1 cellular context compared by ENCODE assay signal in genomic region chr2:166127217-166128155, GRCh38.
A peak's percentile ranks its signal among the peaks of the same experiment; 100 is the strongest.
TF ChIP-seq lines count a peak whose summit lies in the region.

Gene SCN1A, minus strand, starts transcription at chr2:166128020. Its CDS starts 54,399 bp downstream, at chr2:166073621.

TF ChIP-seq in HepG2, 621 proteins besides CTCF, POLR2A, EP300 and RAD21 (continued from another document and continues in another):
- TF ChIP-seq TOE1 (CRISPR knock-in tag; IDR thresholded peaks at IDR 0.05) (peak; percentile 70; the same call in 1 of the 2 replicates), GFI1 (CRISPR knock-in tag; IDR thresholded peaks at IDR 0.05; ENCODE audit: borderline replicate concordance) (peak; percentile 6), ZSCAN21 (CRISPR knock-in tag; IDR thresholded peaks at IDR 0.05; ENCODE audit: borderline replicate concordance) (no peak), ZNF616 (CRISPR knock-in tag; IDR thresholded peaks at IDR 0.05; ENCODE audit: low read depth) (no peak), FOXO1 (CRISPR knock-in tag; IDR thresholded peaks at IDR 0.05) (peak; percentile 34; the same call in 1 of the 2 replicates), ZNF10 (CRISPR knock-in tag; IDR thresholded peaks at IDR 0.05; ENCODE audit: borderline replicate concordance, low read depth) (no peak), PATZ1 (CRISPR knock-in tag; IDR thresholded peaks at IDR 0.05) (peak; percentile 51; the same call in 1 of the 2 replicates), SIN3B (IDR thresholded peaks at IDR 0.05; ENCODE audit: low read length) (0 out of 2 replicates have a peak, but pooled peaks have one; percentile 35), SRSF4 (IDR thresholded peaks at IDR 0.05; ENCODE audit: low read depth, low read length, poor library complexity, severe bottlenecking) (no peak), ETV5 (CRISPR knock-in tag; IDR thresholded peaks at IDR 0.05; ENCODE audit: borderline replicate concordance) (no peak), ZFX (CRISPR knock-in tag; IDR thresholded peaks at IDR 0.05; ENCODE audit: low read depth) (peak; percentile 18; the same call in 1 of the 2 replicates), ZNF879 (CRISPR knock-in tag; IDR thresholded peaks at IDR 0.05) (no peak), TBX2 (CRISPR knock-in tag; IDR thresholded peaks at IDR 0.05; ENCODE audit: borderline replicate concordance) (peak; percentile 75; the same call in 1 of the 2 replicates), DRAP1 (CRISPR knock-in tag; IDR thresholded peaks at IDR 0.05) (peak; percentile 27; the same call in 1 of the 2 replicates), SIX4 (CRISPR knock-in tag; IDR thresholded peaks at IDR 0.05) (peak; percentile 7; the same call in 1 of the 2 replicates), RBFOX2 (IDR thresholded peaks at IDR 0.05; ENCODE audit: low read depth, low read length) (no peak), TMF1 (CRISPR knock-in tag; IDR thresholded peaks at IDR 0.05; ENCODE audit: low read depth) (no peak), ZNF775 (CRISPR knock-in tag; IDR thresholded peaks at IDR 0.05; ENCODE audit: borderline replicate concordance) (no peak), ZMYM3 (CRISPR knock-in tag; IDR thresholded peaks at IDR 0.05) (no peak), NFIB (CRISPR knock-in tag; IDR thresholded peaks at IDR 0.05; ENCODE audit: borderline replicate concordance) (no peak), ZHX1 (CRISPR knock-in tag; IDR thresholded peaks at IDR 0.05; ENCODE audit: low read depth) (no peak), JUND (CRISPR knock-in tag; IDR thresholded peaks at IDR 0.05) (no peak), SP5 (CRISPR knock-in tag; IDR thresholded peaks at IDR 0.05; ENCODE audit: borderline replicate concordance, low read depth) (no peak; the same call in 1 of the 2 replicates), MEF2D (CRISPR knock-in tag; IDR thresholded peaks at IDR 0.05) (no peak), KMT2B (CRISPR knock-in tag; IDR thresholded peaks at IDR 0.05) (no peak), NR2F1 (CRISPR knock-in tag; IDR thresholded peaks at IDR 0.05) (no peak), IRF2 (CRISPR knock-in tag; IDR thresholded peaks at IDR 0.05) (peak; percentile 42; the same call in 1 of the 2 replicates), ZBTB37 (CRISPR knock-in tag; IDR thresholded peaks at IDR 0.05) (no peak), ZNF34 (CRISPR knock-in tag; IDR thresholded peaks at IDR 0.05; ENCODE audit: borderline replicate concordance) (no peak), NONO (IDR thresholded peaks at IDR 0.05) (no peak), NONO (CRISPR knock-in tag; conservative IDR thresholded peaks at IDR 0.05) (no peak), HOXA5 (CRISPR knock-in tag; IDR thresholded peaks at IDR 0.05) (0 out of 2 replicates have a peak, but pooled peaks have one; percentile 30), ZSCAN29 (CRISPR knock-in tag; conservative IDR thresholded peaks at IDR 0.05) (no peak), ZNF605 (CRISPR knock-in tag; IDR thresholded peaks at IDR 0.05) (peak; percentile 44; the same call in 1 of the 2 replicates), DR1 (CRISPR knock-in tag; IDR thresholded peaks at IDR 0.05) (no peak), SRSF9 (IDR thresholded peaks at IDR 0.05; ENCODE audit: borderline replicate concordance, insufficient read depth, low read depth, low read length, poor library complexity, severe bottlenecking) (no peak), KAT8 (CRISPR knock-in tag; IDR thresholded peaks at IDR 0.05) (0 out of 2 replicates have a peak, but pooled peaks have one; percentile 25), BATF2 (CRISPR knock-in tag; IDR thresholded peaks at IDR 0.05) (no peak), SP4 (CRISPR knock-in tag; IDR thresholded peaks at IDR 0.05) (no peak)
- TF ChIP-seq, protein P1, sequence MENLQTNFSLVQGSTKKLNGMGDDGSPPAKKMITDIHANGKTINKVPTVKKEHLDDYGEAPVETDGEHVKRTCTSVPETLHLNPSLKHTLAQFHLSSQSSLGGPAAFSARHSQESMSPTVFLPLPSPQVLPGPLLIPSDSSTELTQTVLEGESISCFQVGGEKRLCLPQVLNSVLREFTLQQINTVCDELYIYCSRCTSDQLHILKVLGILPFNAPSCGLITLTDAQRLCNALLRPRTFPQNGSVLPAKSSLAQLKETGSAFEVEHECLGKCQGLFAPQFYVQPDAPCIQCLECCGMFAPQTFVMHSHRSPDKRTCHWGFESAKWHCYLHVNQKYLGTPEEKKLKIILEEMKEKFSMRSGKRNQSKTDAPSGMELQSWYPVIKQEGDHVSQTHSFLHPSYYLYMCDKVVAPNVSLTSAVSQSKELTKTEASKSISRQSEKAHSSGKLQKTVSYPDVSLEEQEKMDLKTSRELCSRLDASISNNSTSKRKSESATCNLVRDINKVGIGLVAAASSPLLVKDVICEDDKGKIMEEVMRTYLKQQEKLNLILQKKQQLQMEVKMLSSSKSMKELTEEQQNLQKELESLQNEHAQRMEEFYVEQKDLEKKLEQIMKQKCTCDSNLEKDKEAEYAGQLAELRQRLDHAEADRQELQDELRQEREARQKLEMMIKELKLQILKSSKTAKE (CRISPR knock-in tag; IDR thresholded peaks at IDR 0.05; ENCODE audit: borderline replicate concordance), result no peak
- TF ChIP-seq, protein P2, sequence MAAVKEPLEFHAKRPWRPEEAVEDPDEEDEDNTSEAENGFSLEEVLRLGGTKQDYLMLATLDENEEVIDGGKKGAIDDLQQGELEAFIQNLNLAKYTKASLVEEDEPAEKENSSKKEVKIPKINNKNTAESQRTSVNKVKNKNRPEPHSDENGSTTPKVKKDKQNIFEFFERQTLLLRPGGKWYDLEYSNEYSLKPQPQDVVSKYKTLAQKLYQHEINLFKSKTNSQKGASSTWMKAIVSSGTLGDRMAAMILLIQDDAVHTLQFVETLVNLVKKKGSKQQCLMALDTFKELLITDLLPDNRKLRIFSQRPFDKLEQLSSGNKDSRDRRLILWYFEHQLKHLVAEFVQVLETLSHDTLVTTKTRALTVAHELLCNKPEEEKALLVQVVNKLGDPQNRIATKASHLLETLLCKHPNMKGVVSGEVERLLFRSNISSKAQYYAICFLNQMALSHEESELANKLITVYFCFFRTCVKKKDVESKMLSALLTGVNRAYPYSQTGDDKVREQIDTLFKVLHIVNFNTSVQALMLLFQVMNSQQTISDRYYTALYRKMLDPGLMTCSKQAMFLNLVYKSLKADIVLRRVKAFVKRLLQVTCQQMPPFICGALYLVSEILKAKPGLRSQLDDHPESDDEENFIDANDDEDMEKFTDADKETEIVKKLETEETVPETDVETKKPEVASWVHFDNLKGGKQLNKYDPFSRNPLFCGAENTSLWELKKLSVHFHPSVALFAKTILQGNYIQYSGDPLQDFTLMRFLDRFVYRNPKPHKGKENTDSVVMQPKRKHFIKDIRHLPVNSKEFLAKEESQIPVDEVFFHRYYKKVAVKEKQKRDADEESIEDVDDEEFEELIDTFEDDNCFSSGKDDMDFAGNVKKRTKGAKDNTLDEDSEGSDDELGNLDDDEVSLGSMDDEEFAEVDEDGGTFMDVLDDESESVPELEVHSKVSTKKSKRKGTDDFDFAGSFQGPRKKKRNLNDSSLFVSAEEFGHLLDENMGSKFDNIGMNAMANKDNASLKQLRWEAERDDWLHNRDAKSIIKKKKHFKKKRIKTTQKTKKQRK (IDR thresholded peaks at IDR 0.05; ENCODE audit: low read length), result no peak
- TF ChIP-seq, protein P3, sequence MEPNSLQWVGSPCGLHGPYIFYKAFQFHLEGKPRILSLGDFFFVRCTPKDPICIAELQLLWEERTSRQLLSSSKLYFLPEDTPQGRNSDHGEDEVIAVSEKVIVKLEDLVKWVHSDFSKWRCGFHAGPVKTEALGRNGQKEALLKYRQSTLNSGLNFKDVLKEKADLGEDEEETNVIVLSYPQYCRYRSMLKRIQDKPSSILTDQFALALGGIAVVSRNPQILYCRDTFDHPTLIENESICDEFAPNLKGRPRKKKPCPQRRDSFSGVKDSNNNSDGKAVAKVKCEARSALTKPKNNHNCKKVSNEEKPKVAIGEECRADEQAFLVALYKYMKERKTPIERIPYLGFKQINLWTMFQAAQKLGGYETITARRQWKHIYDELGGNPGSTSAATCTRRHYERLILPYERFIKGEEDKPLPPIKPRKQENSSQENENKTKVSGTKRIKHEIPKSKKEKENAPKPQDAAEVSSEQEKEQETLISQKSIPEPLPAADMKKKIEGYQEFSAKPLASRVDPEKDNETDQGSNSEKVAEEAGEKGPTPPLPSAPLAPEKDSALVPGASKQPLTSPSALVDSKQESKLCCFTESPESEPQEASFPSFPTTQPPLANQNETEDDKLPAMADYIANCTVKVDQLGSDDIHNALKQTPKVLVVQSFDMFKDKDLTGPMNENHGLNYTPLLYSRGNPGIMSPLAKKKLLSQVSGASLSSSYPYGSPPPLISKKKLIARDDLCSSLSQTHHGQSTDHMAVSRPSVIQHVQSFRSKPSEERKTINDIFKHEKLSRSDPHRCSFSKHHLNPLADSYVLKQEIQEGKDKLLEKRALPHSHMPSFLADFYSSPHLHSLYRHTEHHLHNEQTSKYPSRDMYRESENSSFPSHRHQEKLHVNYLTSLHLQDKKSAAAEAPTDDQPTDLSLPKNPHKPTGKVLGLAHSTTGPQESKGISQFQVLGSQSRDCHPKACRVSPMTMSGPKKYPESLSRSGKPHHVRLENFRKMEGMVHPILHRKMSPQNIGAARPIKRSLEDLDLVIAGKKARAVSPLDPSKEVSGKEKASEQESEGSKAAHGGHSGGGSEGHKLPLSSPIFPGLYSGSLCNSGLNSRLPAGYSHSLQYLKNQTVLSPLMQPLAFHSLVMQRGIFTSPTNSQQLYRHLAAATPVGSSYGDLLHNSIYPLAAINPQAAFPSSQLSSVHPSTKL (CRISPR knock-in tag; IDR thresholded peaks at IDR 0.05), result peak; percentile 69
- TF ChIP-seq, protein P4, sequence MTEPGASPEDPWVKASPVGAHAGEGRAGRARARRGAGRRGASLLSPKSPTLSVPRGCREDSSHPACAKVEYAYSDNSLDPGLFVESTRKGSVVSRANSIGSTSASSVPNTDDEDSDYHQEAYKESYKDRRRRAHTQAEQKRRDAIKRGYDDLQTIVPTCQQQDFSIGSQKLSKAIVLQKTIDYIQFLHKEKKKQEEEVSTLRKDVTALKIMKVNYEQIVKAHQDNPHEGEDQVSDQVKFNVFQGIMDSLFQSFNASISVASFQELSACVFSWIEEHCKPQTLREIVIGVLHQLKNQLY (CRISPR knock-in tag; IDR thresholded peaks at IDR 0.05), result no peak
- TF ChIP-seq, protein P5, sequence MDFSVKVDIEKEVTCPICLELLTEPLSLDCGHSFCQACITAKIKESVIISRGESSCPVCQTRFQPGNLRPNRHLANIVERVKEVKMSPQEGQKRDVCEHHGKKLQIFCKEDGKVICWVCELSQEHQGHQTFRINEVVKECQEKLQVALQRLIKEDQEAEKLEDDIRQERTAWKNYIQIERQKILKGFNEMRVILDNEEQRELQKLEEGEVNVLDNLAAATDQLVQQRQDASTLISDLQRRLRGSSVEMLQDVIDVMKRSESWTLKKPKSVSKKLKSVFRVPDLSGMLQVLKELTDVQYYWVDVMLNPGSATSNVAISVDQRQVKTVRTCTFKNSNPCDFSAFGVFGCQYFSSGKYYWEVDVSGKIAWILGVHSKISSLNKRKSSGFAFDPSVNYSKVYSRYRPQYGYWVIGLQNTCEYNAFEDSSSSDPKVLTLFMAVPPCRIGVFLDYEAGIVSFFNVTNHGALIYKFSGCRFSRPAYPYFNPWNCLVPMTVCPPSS (IDR thresholded peaks at IDR 0.05), result no peak
- TF ChIP-seq, protein P6, sequence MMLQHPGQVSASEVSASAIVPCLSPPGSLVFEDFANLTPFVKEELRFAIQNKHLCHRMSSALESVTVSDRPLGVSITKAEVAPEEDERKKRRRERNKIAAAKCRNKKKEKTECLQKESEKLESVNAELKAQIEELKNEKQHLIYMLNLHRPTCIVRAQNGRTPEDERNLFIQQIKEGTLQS (CRISPR knock-in tag; IDR thresholded peaks at IDR 0.05), result no peak
